In genomic region chr15:97259943-97260342, GRCh38 we compare ENCODE assay signal across 1 cellular context.
TF ChIP-seq lines count a peak whose summit lies in the region.

No MANE protein-coding gene starts in this region.

TF ChIP-seq in WTC11, 78 proteins besides CTCF, POLR2A, EP300 and RAD21 (continued from another document):
- TF ChIP-seq MXD4 (CRISPR knock-in tag; IDR thresholded peaks at IDR 0.05; ENCODE audit: borderline replicate concordance) (no peak), IRF2 (CRISPR knock-in tag; IDR thresholded peaks at IDR 0.05; ENCODE audit: borderline replicate concordance, low read depth) (no peak), SMAD4 (CRISPR knock-in tag; IDR thresholded peaks at IDR 0.05) (no peak), ZNF263 (CRISPR knock-in tag; IDR thresholded peaks at IDR 0.05; ENCODE audit: low read depth) (no peak)
- TF ChIP-seq, protein P1, sequence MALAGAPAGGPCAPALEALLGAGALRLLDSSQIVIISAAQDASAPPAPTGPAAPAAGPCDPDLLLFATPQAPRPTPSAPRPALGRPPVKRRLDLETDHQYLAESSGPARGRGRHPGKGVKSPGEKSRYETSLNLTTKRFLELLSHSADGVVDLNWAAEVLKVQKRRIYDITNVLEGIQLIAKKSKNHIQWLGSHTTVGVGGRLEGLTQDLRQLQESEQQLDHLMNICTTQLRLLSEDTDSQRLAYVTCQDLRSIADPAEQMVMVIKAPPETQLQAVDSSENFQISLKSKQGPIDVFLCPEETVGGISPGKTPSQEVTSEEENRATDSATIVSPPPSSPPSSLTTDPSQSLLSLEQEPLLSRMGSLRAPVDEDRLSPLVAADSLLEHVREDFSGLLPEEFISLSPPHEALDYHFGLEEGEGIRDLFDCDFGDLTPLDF (CRISPR knock-in tag; IDR thresholded peaks at IDR 0.05): no peak
TF ChIP-seq in WTC11: peak in this region for 0.
